In the genomic region with DNA sequence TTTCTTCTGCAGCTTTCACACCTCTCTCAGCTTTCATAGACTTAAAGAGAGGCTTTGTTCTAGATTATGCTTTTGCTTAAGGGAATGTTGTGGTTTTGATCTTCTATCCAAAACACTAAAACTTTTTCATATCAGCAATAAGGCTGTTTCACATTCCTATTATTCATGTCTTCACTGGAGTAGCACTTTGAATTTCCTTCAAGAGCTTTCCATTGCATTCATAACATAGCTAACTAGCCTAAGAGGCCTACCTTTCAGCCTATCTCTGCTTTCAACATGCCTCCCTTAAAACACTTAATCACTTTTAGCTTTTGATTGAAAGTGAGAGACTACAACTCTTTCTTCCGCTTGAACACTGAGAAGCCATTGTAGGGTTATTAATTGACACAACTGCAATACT, we compare ENCODE assay signal across 28 cellular contexts.
"Had no signal": no experiment of that assay in that cellular context is flagged by ENCODE, and none has a peak within 500 bp of the region (broad histone marks: within the 10 kb centered on the region; RNA-seq: fewer than 3 reads in every experiment).

No MANE protein-coding gene starts in this region.

- H3K4me3 ChIP-seq: neural progenitor cell, ovary, psoas muscle, right lobe of liver, sigmoid colon, stomach, thoracic aorta, thyroid gland, tibial nerve, uterus had no signal

- H3K27ac Mint-ChIP-seq: naive thymus-derived CD4-positive, alpha-beta T cell; natural killer cell; nephron; neural progenitor cell; progenitor cell of endocrine pancreas; stimulated activated effector memory CD8-positive, alpha-beta T cell treated with anti-CD3 and anti-CD28 coated beads, Interleukin-12 subunit alpha, Interleukin-12 subunit beta, amount 100 ng/mL, for 72 hours; stimulated activated naive B cell treated with anti-CD40 and anti-IgM and Interleukin-4, amounts not matched to agents 10 μg/mL and 1 μg/mL and 100 μg/mL, for 72 hours; stimulated activated naive CD8-positive, alpha-beta T cell treated with anti-CD3 and anti-CD28 coated beads, Interleukin-15, Interleukin-2, amounts not matched to agents 100 ng/mL and 50 ng/mL, for 24 hours had no signal

- H3K4me1 Mint-ChIP-seq: naive thymus-derived CD4-positive, alpha-beta T cell; natural killer cell; nephron; neural progenitor cell; stimulated activated effector memory CD8-positive, alpha-beta T cell treated with anti-CD3 and anti-CD28 coated beads, Interleukin-12 subunit alpha, Interleukin-12 subunit beta, amount 100 ng/mL, for 72 hours; stimulated activated naive B cell treated with anti-CD40 and anti-IgM and Interleukin-4, amounts not matched to agents 10 μg/mL and 1 μg/mL and 100 μg/mL, for 72 hours had no signal

- H3K9me3 ChIP-seq: ovary, psoas muscle, right lobe of liver, sigmoid colon, thoracic aorta, thyroid gland, tibial nerve, uterus had no signal

- H3K9me3 Mint-ChIP-seq: nephron, neural progenitor cell had no signal

- H3K4me1 ChIP-seq: neural progenitor cell, parathyroid adenoma, psoas muscle, right lobe of liver, stomach, thyroid gland, tibial nerve, uterus had no signal

- ATAC-seq: naive thymus-derived CD4-positive, alpha-beta T cell; natural killer cell; psoas muscle; right cardiac atrium; right lobe of liver; stimulated activated effector memory CD8-positive, alpha-beta T cell treated with anti-CD3 and anti-CD28 coated beads, Interleukin-12 subunit alpha, Interleukin-12 subunit beta, amount 100 ng/mL, for 72 hours; stimulated activated naive B cell treated with anti-CD40 and anti-IgM and Interleukin-4, amounts not matched to agents 10 μg/mL and 1 μg/mL and 100 μg/mL, for 72 hours had no signal

- H3K27me3 ChIP-seq: neural progenitor cell, ovary, right lobe of liver, sigmoid colon, stomach, thyroid gland, tibial nerve, uterus had no signal

- H3K27ac ChIP-seq: neural progenitor cell, ovary, parathyroid adenoma, psoas muscle, right lobe of liver, sigmoid colon, stomach, thoracic aorta, thyroid gland, tibial nerve, uterus had no signal

- H3K36me3 ChIP-seq: neural progenitor cell, ovary, right lobe of liver, sigmoid colon, stomach, thoracic aorta, thyroid gland, tibial nerve, uterus had no signal

- DNase-seq: naive thymus-derived CD4-positive, alpha-beta T cell; natural killer cell; occipital lobe; ovary; posterior cingulate gyrus; psoas muscle; right cardiac atrium; right lobe of liver; sigmoid colon; small intestine; stimulated activated CD4-positive, alpha-beta T cell treated with anti-CD3 and anti-CD28 coated beads, Interleukin-15, amount 100 ng/mL, for 24 hours; stimulated activated CD4-positive, alpha-beta T cell treated with anti-CD3 and anti-CD28 coated beads, Interleukin-2, amount 100 ng/mL, for 24 hours; stimulated activated CD4-positive, alpha-beta T cell treated with anti-CD3 and anti-CD28 coated beads, Interleukin-2, amount 100 ng/mL, for 48 hours; stimulated activated CD4-positive, alpha-beta T cell treated with anti-CD3 and anti-CD28 coated beads, Interleukin-4, amount 100 ng/mL, for 24 hours; stimulated activated naive B cell treated with anti-CD40 and anti-IgM and Interleukin-4, amounts not matched to agents 10 μg/mL and 1 μg/mL and 100 μg/mL, for 72 hours; stimulated activated naive CD4-positive, alpha-beta T cell treated with Interleukin-2 at 50 U/mL for 16 hours; stomach; thyroid gland; trophoblast cell; uterus had no signal

- H3K4me3 Mint-ChIP-seq: naive thymus-derived CD4-positive, alpha-beta T cell; natural killer cell; nephron; neural progenitor cell; stimulated activated effector memory CD8-positive, alpha-beta T cell treated with anti-CD3 and anti-CD28 coated beads, Interleukin-12 subunit alpha, Interleukin-12 subunit beta, amount 100 ng/mL, for 72 hours; stimulated activated naive B cell treated with anti-CD40 and anti-IgM and Interleukin-4, amounts not matched to agents 10 μg/mL and 1 μg/mL and 100 μg/mL, for 72 hours; stimulated activated naive CD8-positive, alpha-beta T cell treated with anti-CD3 and anti-CD28 coated beads, Interleukin-15, Interleukin-2, amounts not matched to agents 100 ng/mL and 50 ng/mL, for 24 hours had no signal

- H3K36me3 Mint-ChIP-seq: naive thymus-derived CD4-positive, alpha-beta T cell; natural killer cell; neural progenitor cell; stimulated activated effector memory CD8-positive, alpha-beta T cell treated with anti-CD3 and anti-CD28 coated beads, Interleukin-12 subunit alpha, Interleukin-12 subunit beta, amount 100 ng/mL, for 72 hours; stimulated activated naive B cell treated with anti-CD40 and anti-IgM and Interleukin-4, amounts not matched to agents 10 μg/mL and 1 μg/mL and 100 μg/mL, for 72 hours had no signal

- H3K27me3 Mint-ChIP-seq: naive thymus-derived CD4-positive, alpha-beta T cell; progenitor cell of endocrine pancreas; stimulated activated naive B cell treated with anti-CD40 and anti-IgM and Interleukin-4, amounts not matched to agents 10 μg/mL and 1 μg/mL and 100 μg/mL, for 72 hours; stimulated activated naive CD8-positive, alpha-beta T cell treated with anti-CD3 and anti-CD28 coated beads, Interleukin-15, Interleukin-2, amounts not matched to agents 100 ng/mL and 50 ng/mL, for 24 hours had no signal
